1 cellular context compared by ENCODE assay signal in genomic region chr12:6613776-6614512, GRCh38.
TF ChIP-seq lines count a peak whose summit lies in the region.

No MANE protein-coding gene starts in this region.

TF ChIP-seq in HepG2, 621 proteins besides CTCF, POLR2A, EP300 and RAD21 (continues in another document):
- no peak for TF ChIP-seq FOXM1 (CRISPR knock-in tag; IDR thresholded peaks at IDR 0.05)
- TF ChIP-seq CEBPG (CRISPR knock-in tag; IDR thresholded peaks at IDR 0.05) = no peak
- no peak for TF ChIP-seq NFAT5 (CRISPR knock-in tag; IDR thresholded peaks at IDR 0.05)
- TF ChIP-seq CBFB (CRISPR knock-in tag; IDR thresholded peaks at IDR 0.05) = no peak
- TF ChIP-seq ZNF614 (CRISPR knock-in tag; IDR thresholded peaks at IDR 0.05; ENCODE audit: borderline replicate concordance) = no peak; the same call in 1 of the 2 replicates
- TF ChIP-seq MTA1 (CRISPR knock-in tag; IDR thresholded peaks at IDR 0.05; ENCODE audit: borderline replicate concordance) = peak; percentile 58; the same call in 1 of the 2 replicates
- no peak for TF ChIP-seq CEBPB (IDR thresholded peaks at IDR 0.05; ENCODE audit: borderline replicate concordance, low read depth, low read length)
- TF ChIP-seq ZBTB38 (CRISPR knock-in tag; IDR thresholded peaks at IDR 0.05) = peak; percentile 62; the same call in 1 of the 2 replicates
- no peak for TF ChIP-seq ZNF547 (CRISPR knock-in tag; IDR thresholded peaks at IDR 0.05)
- no peak for TF ChIP-seq GTF2F1 (IDR thresholded peaks at IDR 0.05; ENCODE audit: low read length)
- no peak for TF ChIP-seq THAP11 (CRISPR knock-in tag; IDR thresholded peaks at IDR 0.05)
- no peak for TF ChIP-seq EEA1 (CRISPR knock-in tag; IDR thresholded peaks at IDR 0.05; ENCODE audit: borderline replicate concordance)
- TF ChIP-seq CAMTA2 (CRISPR knock-in tag; IDR thresholded peaks at IDR 0.05; ENCODE audit: borderline replicate concordance) = 0 out of 2 replicates have a peak, but pooled peaks have one; percentile 40
- TF ChIP-seq POLR2G (IDR thresholded peaks at IDR 0.05; ENCODE audit: low read depth, low read length) = peak; percentile 72
- TF ChIP-seq CCAR2 (optimal IDR thresholded peaks at IDR 0.05; ENCODE audit: low read depth, low read length) = no peak
- TF ChIP-seq PITX1 (CRISPR knock-in tag; IDR thresholded peaks at IDR 0.05) = peak; percentile 34; the same call in 1 of the 2 replicates
- TF ChIP-seq KMT2B (CRISPR knock-in tag; IDR thresholded peaks at IDR 0.05) = no peak; the same call in 1 of the 2 replicates
- 0 out of 2 replicates have a peak, but pooled peaks have one; percentile 59 for TF ChIP-seq ZNF275 (CRISPR knock-in tag; IDR thresholded peaks at IDR 0.05; ENCODE audit: borderline replicate concordance)
- TF ChIP-seq TGIF2 (CRISPR knock-in tag; IDR thresholded peaks at IDR 0.05) = no peak
- no peak for TF ChIP-seq AKAP8 (CRISPR knock-in tag; IDR thresholded peaks at IDR 0.05)
- no peak for TF ChIP-seq ZNF703 (CRISPR knock-in tag; IDR thresholded peaks at IDR 0.05; ENCODE audit: borderline replicate concordance)
- TF ChIP-seq POLR2AphosphoS5 (IDR thresholded peaks at IDR 0.05; ENCODE audit: low read depth, low read length) = no peak; the same call in none of the 2 replicates
- 0 out of 2 replicates have a peak, but pooled peaks have one; percentile 7 for TF ChIP-seq TFE3 (CRISPR knock-in tag; IDR thresholded peaks at IDR 0.05)
- no peak; the same call in 1 of the 2 replicates for TF ChIP-seq ZNF792 (CRISPR knock-in tag; IDR thresholded peaks at IDR 0.05)
- TF ChIP-seq CHCHD3 (CRISPR knock-in tag; IDR thresholded peaks at IDR 0.05) = no peak
- TF ChIP-seq RARG (CRISPR knock-in tag; IDR thresholded peaks at IDR 0.05; ENCODE audit: low read depth) = no peak
- no peak for TF ChIP-seq ZNF468 (CRISPR knock-in tag; IDR thresholded peaks at IDR 0.05)
- TF ChIP-seq ZNF546 (CRISPR knock-in tag; conservative IDR thresholded peaks at IDR 0.05) = no peak
- no peak for TF ChIP-seq PLRG1 (conservative IDR thresholded peaks at IDR 0.05)
- no peak for TF ChIP-seq MTA3 (CRISPR knock-in tag; IDR thresholded peaks at IDR 0.05)
- no peak for TF ChIP-seq ZNF264 (CRISPR knock-in tag; IDR thresholded peaks at IDR 0.05)
- no peak for TF ChIP-seq DMTF1 (CRISPR knock-in tag; IDR thresholded peaks at IDR 0.05)
- no peak for TF ChIP-seq EZH2 (conservative IDR thresholded peaks at IDR 0.05; ENCODE audit: low read depth, low read length)
- no peak for TF ChIP-seq ZBTB8A (CRISPR knock-in tag; IDR thresholded peaks at IDR 0.05; ENCODE audit: borderline replicate concordance, low read depth)
- peak in 1 of 2 experiments; percentile 31; a peak in 1 of 4 replicates for TF ChIP-seq KLF16 (CRISPR knock-in tag; IDR thresholded peaks at IDR 0.05)
- TF ChIP-seq FOXO4 (CRISPR knock-in tag; conservative IDR thresholded peaks at IDR 0.05) = no peak
- no peak for TF ChIP-seq ZNF496 (CRISPR knock-in tag; IDR thresholded peaks at IDR 0.05; ENCODE audit: insufficient replicate concordance)
- no peak for TF ChIP-seq PCBP2 (optimal IDR thresholded peaks at IDR 0.05; ENCODE audit: low read depth, low read length, poor library complexity, severe bottlenecking)
- TF ChIP-seq CCDC6 (CRISPR knock-in tag; IDR thresholded peaks at IDR 0.05) = no peak; the same call in 1 of the 2 replicates
- TF ChIP-seq ZNF790 (CRISPR knock-in tag; IDR thresholded peaks at IDR 0.05; ENCODE audit: borderline replicate concordance) = no peak
- TF ChIP-seq ZSCAN29 (CRISPR knock-in tag; conservative IDR thresholded peaks at IDR 0.05) = 0 out of 2 replicates have a peak, but pooled peaks have one; percentile 43
- TF ChIP-seq ZFX (CRISPR knock-in tag; IDR thresholded peaks at IDR 0.05; ENCODE audit: low read depth) = peak; percentile 93
- TF ChIP-seq FUBP1 (CRISPR knock-in tag; IDR thresholded peaks at IDR 0.05; ENCODE audit: borderline replicate concordance) = no peak
- TF ChIP-seq SMAD9 (CRISPR knock-in tag; IDR thresholded peaks at IDR 0.05) = no peak
- TF ChIP-seq PAF1 (CRISPR knock-in tag; IDR thresholded peaks at IDR 0.05) = no peak
- TF ChIP-seq ZNF766 (CRISPR knock-in tag; IDR thresholded peaks at IDR 0.05; ENCODE audit: borderline replicate concordance) = no peak
- no peak for TF ChIP-seq NR1H2 (CRISPR knock-in tag; IDR thresholded peaks at IDR 0.05; ENCODE audit: borderline replicate concordance, low read depth)
- no peak for TF ChIP-seq MZF1 (CRISPR knock-in tag; IDR thresholded peaks at IDR 0.05; ENCODE audit: borderline replicate concordance)
- TF ChIP-seq POGZ (CRISPR knock-in tag; IDR thresholded peaks at IDR 0.05) = peak; percentile 30; the same call in 1 of the 2 replicates
- peak; percentile 66; the same call in 1 of the 2 replicates for TF ChIP-seq ELF3 (CRISPR knock-in tag; IDR thresholded peaks at IDR 0.05)
- no peak; the same call in 1 of the 2 replicates for TF ChIP-seq KDM2A (CRISPR knock-in tag; IDR thresholded peaks at IDR 0.05; ENCODE audit: borderline replicate concordance, low read depth)
- 0 out of 2 replicates have a peak, but pooled peaks have one; percentile 35 for TF ChIP-seq STAG1 (CRISPR knock-in tag; IDR thresholded peaks at IDR 0.05)
- TF ChIP-seq ZNF740 (CRISPR knock-in tag; IDR thresholded peaks at IDR 0.05) = no peak
- TF ChIP-seq NR0B2 (CRISPR knock-in tag; IDR thresholded peaks at IDR 0.05) = peak; percentile 71; the same call in 1 of the 2 replicates
- TF ChIP-seq NFE2L2 (IDR thresholded peaks at IDR 0.05; ENCODE audit: low read length) = no peak
- TF ChIP-seq ZNF75D (CRISPR knock-in tag; IDR thresholded peaks at IDR 0.05; ENCODE audit: borderline replicate concordance) = no peak
- TF ChIP-seq ZNF720 (CRISPR knock-in tag; IDR thresholded peaks at IDR 0.05) = no peak
- TF ChIP-seq ZNF607 (CRISPR knock-in tag; IDR thresholded peaks at IDR 0.05; ENCODE audit: borderline replicate concordance) = peak; percentile 78
- peak; percentile 43; the same call in 1 of the 2 replicates for TF ChIP-seq DMAP1 (CRISPR knock-in tag; IDR thresholded peaks at IDR 0.05)
- TF ChIP-seq MXI1 (IDR thresholded peaks at IDR 0.05; ENCODE audit: borderline replicate concordance, low read depth, low read length) = no peak
